8 cellular contexts compared by ENCODE assay signal in genomic region chr7:148941598-148942280, GRCh38. TPM values are rescaled to one million over a fixed set of nuclear protein-coding genes. Genes with fewer than 3 reads are reported as not detected.
DNase-seq lines count a peak whose midpoint lies in the region; ATAC-seq lines count a peak whose summit lies in the region.

No MANE protein-coding gene starts in this region.

- H3K27ac ChIP-seq in duodenal mucosa (ENCODE audit: low read depth, low read length), result peak overlapping the region; percentile 72

- H3K36me3 Mint-ChIP-seq in activated CD4-positive, alpha-beta T cell treated with anti-CD3 and anti-CD28 coated beads for 36 hours (ENCODE audit: low read depth), result peaks cover 9% of the 10 kb centered on the region

- no peaks in the 10 kb centered on the region for H3K27me3 ChIP-seq in duodenal mucosa (ENCODE audit: control insufficient read depth in 1 of 2, insufficient read depth in 2 of 2, low read length in 2 of 2)

- H3K9me3 Mint-ChIP-seq in activated CD4-positive, alpha-beta T cell treated with anti-CD3 and anti-CD28 coated beads for 36 hours (ENCODE audit: low read depth), result no peaks in the 10 kb centered on the region

- DNase-seq in NCI-H446 (lab: John Stamatoyannopoulos, UW), result peak; percentile 79
- peak; percentile 84 for DNase-seq in activated CD4-positive, alpha-beta T cell treated with anti-CD3 and anti-CD28 coated beads for 36 hours
- DNase-seq in medulla oblongata (ENCODE audit: extremely low spot score), result peak; percentile 47
- DNase-seq in stimulated activated CD4-positive, alpha-beta T cell treated with anti-CD3 and anti-CD28 coated beads, TNF-alpha, amount 100 ng/mL, for 48 hours (ENCODE audit: low read depth in 3 of 3), result peak; percentile 56 to 66 (median 57)
- no peak for DNase-seq in amniotic stem cell (lab: John Stamatoyannopoulos, UW)

- no peaks in the 10 kb centered on the region for H3K36me3 ChIP-seq in duodenal mucosa (ENCODE audit: control insufficient read depth in 1 of 2, insufficient read depth in 2 of 2, low read length in 2 of 2)

- CTCF ChIA-PET in activated CD4-positive, alpha-beta T cell treated with anti-CD3 and anti-CD28 coated beads for 36 hours (lab: Charles Lee), result interaction anchor here (0.7 to 3.4 kb wide), 34 partner anchors 10 to 237 kb away, joined by 3 to 31 read pairs (median 4); partner anchors contain the start of gene EZH2

- H3K4me3 ChIP-seq in duodenal mucosa (ENCODE audit: low read depth in 1 of 2, low read length in 2 of 2), result peak overlapping the region; percentile 95 to 98

- H3K4me3 Mint-ChIP-seq in activated CD4-positive, alpha-beta T cell treated with anti-CD3 and anti-CD28 coated beads for 36 hours, result peak overlapping the region; percentile 98

- peaks cover 16% of the 10 kb centered on the region for H3K4me1 Mint-ChIP-seq in activated CD4-positive, alpha-beta T cell treated with anti-CD3 and anti-CD28 coated beads for 36 hours

- H3K9ac ChIP-seq in duodenal mucosa (ENCODE audit: low read depth in 1 of 2, low read length in 2 of 2), result peak overlapping the region; percentile 90 to 94

- ATAC-seq in GM18520 (IDR thresholded peaks at IDR 0.05; ENCODE audit: unreplicated experiment) (peak; percentile 23), HG03175 (IDR thresholded peaks at IDR 0.05; ENCODE audit: unreplicated experiment) (peak; percentile 66)
- peak; percentile 50 for ATAC-seq in activated CD4-positive, alpha-beta T cell treated with anti-CD3 and anti-CD28 coated beads for 36 hours

- peaks cover 0 to 10% of the 10 kb centered on the region in 2 donors for H3K4me1 ChIP-seq in duodenal mucosa (ENCODE audit: control insufficient read depth in 1 of 2, insufficient read depth in 2 of 2, low read length in 2 of 2)

- POLR2A ChIA-PET in activated CD4-positive, alpha-beta T cell treated with anti-CD3 and anti-CD28 coated beads for 36 hours (lab: Charles Lee), result interaction anchor here (0.6 to 2.6 kb wide), 12 partner anchors 22 to 357 kb away, joined by 3 to 40 read pairs (median 4); partner anchors contain the start of gene EZH2

- intact Hi-C loops in activated CD4-positive, alpha-beta T cell treated with anti-CD3 and anti-CD28 coated beads for 36 hours (cut with DNase I, micrococcal nuclease), result loop anchor here (1.0 to 2.0 kb wide), 8 partner anchors 22 to 243 kb away; partner anchors contain the start of genes EZH2 (in 2 of the 2), CUL1 (in 1 of the 2) and ZNF786 (in 1 of the 2)

- no peaks in the 10 kb centered on the region for H3K27me3 Mint-ChIP-seq in activated CD4-positive, alpha-beta T cell treated with anti-CD3 and anti-CD28 coated beads for 36 hours

- H3K9me3 ChIP-seq in duodenal mucosa (ENCODE audit: control insufficient read depth in 1 of 2, low read length in 2 of 2), result no peaks in the 10 kb centered on the region

- H3K27ac Mint-ChIP-seq in activated CD4-positive, alpha-beta T cell treated with anti-CD3 and anti-CD28 coated beads for 36 hours, result peak overlapping the region; percentile 100

RNA-seq across cellular contexts. Expression of gene EZH2, which starts 57.6 kb away (rescaled TPM):
- 100 to 1,000 TPM; 117 to 126 TPM for total RNA-seq in activated CD4-positive, alpha-beta T cell treated with anti-CD3 and anti-CD28 coated beads for 36 hours
